Comparison of ENCODE assay signal across 25 cellular contexts in genomic region chr3:38577089-38578080, GRCh38.
DNase-seq lines count a peak whose midpoint lies in the region; ATAC-seq and TF ChIP-seq lines count a peak whose summit lies in the region.
"Had no signal": no experiment of that assay in that cellular context is flagged by ENCODE, and none has a peak within 500 bp of the region (broad histone marks: within the 10 kb centered on the region; RNA-seq: fewer than 3 reads in every experiment).

No MANE protein-coding gene starts in this region.

- H3K27ac ChIP-seq in SK-N-SH (ENCODE audit: low read depth in 2 of 2, low read length in 1 of 2) (no peak overlapping the region; a peak in 1 of 4 replicates), dorsolateral prefrontal cortex (no peak overlapping the region), A673 (ENCODE audit: low read depth, low read length, poor library complexity, severe bottlenecking) (no peak overlapping the region)
- H3K27ac ChIP-seq: transverse colon had no signal

- no peak for TF ChIP-seq EP300 in SK-N-SH (IDR thresholded peaks at IDR 0.05; ENCODE audit: borderline replicate concordance in 1 of 2, low read depth in 1 of 2, low read length in 1 of 2)

- H3F3A ChIP-seq in SK-N-SH (replicated peaks; ENCODE audit: insufficient read depth) = no peaks in the 10 kb centered on the region

- TF ChIP-seq RAD21 in SK-N-SH (IDR thresholded peaks at IDR 0.05; ENCODE audit: low read length) = no peak

- peaks cover 0 to 71% of the 10 kb centered on the region in 2 experiments; a peak in 2 of 4 replicates for H3K4me1 ChIP-seq in SK-N-SH (ENCODE audit: control insufficient read depth in 1 of 2, insufficient read depth in 2 of 2, low read depth in 1 of 2, low read length in 1 of 2)
- no peaks in the 10 kb centered on the region for H3K4me1 ChIP-seq in A673 (ENCODE audit: insufficient read depth, low read length, poor library complexity, severe bottlenecking)
- H3K4me1 ChIP-seq: transverse colon had no signal

- H4K20me1 ChIP-seq in SK-N-SH (ENCODE audit: insufficient read depth) = no peaks in the 10 kb centered on the region

- CTCF ChIA-PET in SK-N-SH (lab: Yijun Ruan, JAX) = interaction anchor here (0.6 to 5.7 kb wide), 5 partner anchors 19 to 454 kb away, joined by 3 to 33 read pairs (median 4); no protein-coding TSS in a partner anchor
- CTCF ChIA-PET in A673 (lab: Charles Lee) = no interaction called here

- H3K9ac ChIP-seq in SK-N-SH = no peak overlapping the region

- H3K9me3 ChIP-seq in SK-N-SH = no peaks in the 10 kb centered on the region
- H3K9me3 ChIP-seq in A673 (ENCODE audit: low read depth, low read length, poor library complexity, severe bottlenecking) = no peaks in the 10 kb centered on the region

- no peak for TF ChIP-seq CTCF in SK-N-SH (IDR thresholded peaks at IDR 0.05)
- TF ChIP-seq CTCF in dorsolateral prefrontal cortex (IDR thresholded peaks at IDR 0.05 in 54 of 56, conservative IDR thresholded peaks at IDR 0.05 in 2 of 56; ENCODE audit: low read depth in 1 of 56, partially characterized antibody in 56 of 56) = no peak
- no peak for TF ChIP-seq CTCF in A673 (conservative IDR thresholded peaks at IDR 0.05; ENCODE audit: low read depth, low read length)

- H3K9me2 ChIP-seq in SK-N-SH = no peaks in the 10 kb centered on the region

- no peak overlapping the region for H3K4me2 ChIP-seq in SK-N-SH

- no TSS peak for BruUV-seq in A673 (replicated peaks; lab: Mats Ljungman, UMichigan)

- H3K4me3 ChIP-seq in SK-N-SH (ENCODE audit: low read depth in 2 of 2, low read length in 1 of 2) = no peak overlapping the region
- no peak overlapping the region for H3K4me3 ChIP-seq in dorsolateral prefrontal cortex
- H3K4me3 ChIP-seq in A673 (ENCODE audit: low read depth, low read length, poor library complexity, severe bottlenecking) = no peak overlapping the region
- H3K4me3 ChIP-seq: K562, transverse colon had no signal

- no peaks in the 10 kb centered on the region for H3K36me3 ChIP-seq in SK-N-SH (replicated peaks in 1 of 2; ENCODE audit: control insufficient read depth in 1 of 2, insufficient read depth in 2 of 2, low read length in 1 of 2)
- no peaks in the 10 kb centered on the region for H3K36me3 ChIP-seq in A673 (ENCODE audit: insufficient read depth, low read length, poor library complexity, severe bottlenecking)
- H3K36me3 ChIP-seq: transverse colon had no signal

- intact Hi-C loops in dorsolateral prefrontal cortex (cut with DNase I) (no loop called here), A673 (cut with micrococcal nuclease; ENCODE audit: unreplicated experiment) (no loop called here)

- 53% methylated on average over 11 of the region's 14 CpGs for whole genome bisulfite sequencing in SK-N-SH (ENCODE audit: low lambda C conversion rate)

- POLR2A ChIA-PET in SK-N-SH (lab: Yijun Ruan, JAX) (no interaction called here), A673 (lab: Charles Lee; ENCODE audit: low non-redundant PET) (no interaction called here)

- no peaks in the 10 kb centered on the region for H3K79me2 ChIP-seq in SK-N-SH (ENCODE audit: insufficient read depth)

- H3K27me3 ChIP-seq in SK-N-SH (ENCODE audit: insufficient read depth) (no peaks in the 10 kb centered on the region), dorsolateral prefrontal cortex (no peaks in the 10 kb centered on the region), A673 (replicated peaks; ENCODE audit: insufficient read depth, low read depth, low read length, poor library complexity) (no peaks in the 10 kb centered on the region)
- H3K27me3 ChIP-seq: transverse colon had no signal

- DNase-seq in SK-N-SH (no peak), mesenteric fat pad (ENCODE audit: low spot score) (peak; percentile 71), dorsolateral prefrontal cortex (no peak), activated gamma-delta T cell (lab: John Stamatoyannopoulos, UW) (no peak), A673 (ENCODE audit: low spot score) (no peak)
- peak; percentile 2 for DNase-seq in stimulated activated CD4-positive, alpha-beta T cell treated with anti-CD3 and anti-CD28 coated beads, Interleukin-4, amount 100 ng/mL, for 24 hours
- no peak for DNase-seq in stimulated activated CD4-positive, alpha-beta T cell treated with anti-CD3 and anti-CD28 coated beads, Interleukin-1b, Interleukin-23, amount 100 ng/mL, for 48 hours
- DNase-seq: 8988T; activated CD4-positive, CD25-positive, alpha-beta regulatory T cell; AML-193; CD4-positive, alpha-beta memory T cell; DMS153; HFFc6; NCI-H1417; NCI-H2081; NCI-H446 treated with DMSO at 0.1 percent for 48 hours; nephron progenitor cell; PC-3; SHP77 treated with DMSO at 0.1 percent for 48 hours; transverse colon had no signal

- H2AFZ ChIP-seq in SK-N-SH (ENCODE audit: low read depth) = no peak overlapping the region

- ATAC-seq in SK-N-SH treated with all-trans-retinoic acid at 6 μM for 48 hours = no peak
- ATAC-seq: activated T-helper 17 cell treated with anti-CD3 and anti-CD28 coated beads, Interleukin-2, amount 50 U/mL, for 72 hours; K562; PC-3; sciatic nerve; T-cell had no signal

TF ChIP-seq in SK-N-SH, 30 proteins besides CTCF, POLR2A, EP300 and RAD21:
- TF ChIP-seq FOSL2 (IDR thresholded peaks at IDR 0.05; ENCODE audit: borderline replicate concordance, low read depth) (no peak), REST (IDR thresholded peaks at IDR 0.05; ENCODE audit: low read depth, low read length) (0 out of 2 replicates have a peak, but pooled peaks have one; percentile 26)

TF ChIP-seq in SK-N-SH treated with all-trans-retinoic acid at 6 μM for 48 hours, 23 proteins besides CTCF, POLR2A, EP300 and RAD21:
- TF ChIP-seq ZFP3 (CRISPR knock-in tag; IDR thresholded peaks at IDR 0.05) = no peak
- TF ChIP-seq ZNF565 (CRISPR knock-in tag; conservative IDR thresholded peaks at IDR 0.05; ENCODE audit: low read depth) = no peak
- TF ChIP-seq POU6F1 (CRISPR knock-in tag; IDR thresholded peaks at IDR 0.05; ENCODE audit: borderline replicate concordance, low read depth) = no peak
- TF ChIP-seq PPARA (CRISPR knock-in tag; IDR thresholded peaks at IDR 0.05; ENCODE audit: borderline replicate concordance) = no peak
- TF ChIP-seq OSR1 (CRISPR knock-in tag; IDR thresholded peaks at IDR 0.05) = no peak

Comparison
In these comparisons a context has a peak if more than half of its experiments do, and no peak if none do; other contexts are left out.
1. DNase-seq: peak in stimulated activated CD4-positive, alpha-beta T cell treated with anti-CD3 and anti-CD28 coated beads, Interleukin-4, amount 100 ng/mL, for 24 hours (single experiment) and mesenteric fat pad (single experiment); none in SK-N-SH (single experiment), stimulated activated CD4-positive, alpha-beta T cell treated with anti-CD3 and anti-CD28 coated beads, Interleukin-1b, Interleukin-23, amount 100 ng/mL, for 48 hours (single experiment), dorsolateral prefrontal cortex (0 of 10), activated gamma-delta T cell (single experiment) and A673 (single experiment).